In the genomic region with DNA sequence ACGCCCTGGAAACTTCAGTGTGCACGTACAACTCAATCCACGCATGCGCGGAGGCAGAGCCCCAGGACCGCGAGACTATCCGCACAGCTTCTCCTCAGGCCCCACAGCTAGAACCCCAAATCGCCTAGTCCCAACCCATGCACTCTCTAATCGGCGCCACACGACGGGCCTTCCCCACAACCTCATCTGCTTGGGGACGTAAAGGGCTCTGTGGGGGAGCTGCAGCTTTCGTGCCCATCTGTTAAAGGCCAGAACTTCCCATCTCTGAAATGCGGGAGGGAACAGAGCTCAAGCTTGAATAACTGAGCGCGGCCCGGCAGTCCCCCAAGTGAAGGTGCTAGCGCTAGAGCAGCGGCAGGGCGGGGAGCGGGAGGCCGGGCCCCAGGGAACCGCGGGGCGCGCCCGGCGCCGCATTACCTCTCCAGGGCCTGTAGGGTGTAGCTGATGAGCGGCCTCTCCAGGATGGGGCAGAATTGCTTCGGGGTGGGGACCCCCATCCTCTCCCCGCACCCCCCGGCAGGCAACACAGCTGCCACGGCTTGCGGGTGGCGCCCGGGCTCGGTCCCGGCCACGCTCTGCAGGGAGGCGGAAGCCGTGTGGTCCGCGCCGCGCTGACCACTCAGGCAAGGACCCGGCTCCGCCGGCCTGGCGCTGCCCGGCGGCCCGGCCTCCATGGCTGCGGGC, we compare ENCODE assay signal across 8 cellular contexts. TPM values are rescaled to one million over a fixed set of nuclear protein-coding genes. Genes with fewer than 3 reads are reported as not detected.
A peak's percentile ranks its signal among the peaks of the same experiment; 100 is the strongest.
DNase-seq lines count a peak whose midpoint lies in the region; ATAC-seq and FAIRE-seq lines count a peak whose summit lies in the region.

No MANE protein-coding gene starts in this region.

- in situ Hi-C loops in KBM-7 (cut with MboI; ENCODE audit: low pct_unique_long_range_greater_than_20kb, low sequenced_read_pairs): no loop called here

- peak overlapping the region; percentile 95 for H3K4me3 Mint-ChIP-seq in activated T-helper 17 cell treated with anti-CD3 and anti-CD28 coated beads, Interleukin-2, amount 50 U/mL, for 72 hours
- peak overlapping the region; percentile 82 to 99 (median 91) for H3K4me3 Mint-ChIP-seq in naive thymus-derived CD8-positive, alpha-beta T cell
- H3K4me3 Mint-ChIP-seq in stimulated activated naive B cell treated with anti-CD40 and anti-IgM and Interleukin-4, amounts not matched to agents 10 μg/mL and 1 μg/mL and 100 μg/mL, for 72 hours: peak overlapping the region; percentile 81 to 84

- POLR2A ChIA-PET in naive thymus-derived CD8-positive, alpha-beta T cell (lab: Charles Lee): interaction anchor here (0.7 to 2.1 kb wide), 10 partner anchors 10 to 876 kb away, joined by 3 to 40 read pairs (median 4); a partner anchor contains a TSS

- peak; percentile 70 for FAIRE-seq in RCC 7860 (lab: Jason Lieb, UNC)

- H3K27me3 Mint-ChIP-seq in activated T-helper 17 cell treated with anti-CD3 and anti-CD28 coated beads, Interleukin-2, amount 50 U/mL, for 72 hours: no peaks in the 10 kb centered on the region
- peaks cover 0 to 13% (median 0%) of the 10 kb centered on the region in 5 donors for H3K27me3 Mint-ChIP-seq in naive thymus-derived CD8-positive, alpha-beta T cell
- H3K27me3 Mint-ChIP-seq in stimulated activated naive B cell treated with anti-CD40 and anti-IgM and Interleukin-4, amounts not matched to agents 10 μg/mL and 1 μg/mL and 100 μg/mL, for 72 hours: peaks cover 0 to 3% of the 10 kb centered on the region in 2 donors

- peaks cover 17% of the 10 kb centered on the region for H3K4me1 Mint-ChIP-seq in activated T-helper 17 cell treated with anti-CD3 and anti-CD28 coated beads, Interleukin-2, amount 50 U/mL, for 72 hours
- H3K4me1 Mint-ChIP-seq in naive thymus-derived CD8-positive, alpha-beta T cell: peaks cover 9 to 23% (median 17%) of the 10 kb centered on the region in 4 donors
- H3K4me1 Mint-ChIP-seq in stimulated activated naive B cell treated with anti-CD40 and anti-IgM and Interleukin-4, amounts not matched to agents 10 μg/mL and 1 μg/mL and 100 μg/mL, for 72 hours: peaks cover 9 to 24% of the 10 kb centered on the region in 2 donors

- peaks cover 6% of the 10 kb centered on the region for H3K36me3 Mint-ChIP-seq in activated T-helper 17 cell treated with anti-CD3 and anti-CD28 coated beads, Interleukin-2, amount 50 U/mL, for 72 hours (ENCODE audit: low read depth)
- H3K36me3 Mint-ChIP-seq in naive thymus-derived CD8-positive, alpha-beta T cell: no peaks in the 10 kb centered on the region
- H3K36me3 Mint-ChIP-seq in stimulated activated naive B cell treated with anti-CD40 and anti-IgM and Interleukin-4, amounts not matched to agents 10 μg/mL and 1 μg/mL and 100 μg/mL, for 72 hours: no peaks in the 10 kb centered on the region

- ATAC-seq in GM21576 (IDR thresholded peaks at IDR 0.05; ENCODE audit: unreplicated experiment): peak; percentile 86
- peak; percentile 92 for ATAC-seq in activated T-helper 17 cell treated with anti-CD3 and anti-CD28 coated beads, Interleukin-2, amount 50 U/mL, for 72 hours (replicated peaks)
- ATAC-seq in naive thymus-derived CD8-positive, alpha-beta T cell: peak; percentile 90 to 92
- peak; percentile 91 for ATAC-seq in stimulated activated naive B cell treated with anti-CD40 and anti-IgM and Interleukin-4, amounts not matched to agents 10 μg/mL and 1 μg/mL and 100 μg/mL, for 72 hours (replicated peaks)

- DNase-seq in DMS153 treated with DMSO at 0.1 percent for 48 hours (lab: John Stamatoyannopoulos, UW; ENCODE audit: unreplicated experiment) (peak; percentile 89), KBM-7 (peak; percentile 91), RCC 7860 (ENCODE audit: low spot score) (peak; percentile 89), fibroblast of peridontal ligament (ENCODE audit: extremely low read depth) (peak; percentile 82)
- DNase-seq in naive thymus-derived CD8-positive, alpha-beta T cell: peak; percentile 65 to 93 (median 87)
- DNase-seq in stimulated activated naive B cell treated with anti-CD40 and anti-IgM and Interleukin-4, amounts not matched to agents 10 μg/mL and 1 μg/mL and 100 μg/mL, for 72 hours: peak; percentile 86

- peak overlapping the region; percentile 98 for H3K27ac Mint-ChIP-seq in activated T-helper 17 cell treated with anti-CD3 and anti-CD28 coated beads, Interleukin-2, amount 50 U/mL, for 72 hours
- H3K27ac Mint-ChIP-seq in naive thymus-derived CD8-positive, alpha-beta T cell: peak overlapping the region; percentile 87 to 98 (median 94)
- H3K27ac Mint-ChIP-seq in stimulated activated naive B cell treated with anti-CD40 and anti-IgM and Interleukin-4, amounts not matched to agents 10 μg/mL and 1 μg/mL and 100 μg/mL, for 72 hours: peak overlapping the region; percentile 97

- H3K9me3 Mint-ChIP-seq in activated T-helper 17 cell treated with anti-CD3 and anti-CD28 coated beads, Interleukin-2, amount 50 U/mL, for 72 hours: no peaks in the 10 kb centered on the region
- no peaks in the 10 kb centered on the region for H3K9me3 Mint-ChIP-seq in naive thymus-derived CD8-positive, alpha-beta T cell
- H3K9me3 Mint-ChIP-seq in stimulated activated naive B cell treated with anti-CD40 and anti-IgM and Interleukin-4, amounts not matched to agents 10 μg/mL and 1 μg/mL and 100 μg/mL, for 72 hours: no peaks in the 10 kb centered on the region

RNA-seq across cellular contexts. Expression of a gene that starts 0.5 kb away (rescaled TPM):
- total RNA-seq in activated T-helper 17 cell treated with anti-CD3 and anti-CD28 coated beads, Interleukin-2, amount 50 U/mL, for 72 hours: under 1 TPM; 0.65 to 0.93 TPM
- total RNA-seq in naive thymus-derived CD8-positive, alpha-beta T cell: 1 to 10 TPM; 1.6 to 1.8 TPM
- under 1 TPM; 0.10 to 0.94 (median 0.69) TPM for polyA plus RNA-seq in naive thymus-derived CD8-positive, alpha-beta T cell

RNA-seq across cellular contexts. Expression of a gene that starts 44.7 kb away (rescaled TPM):
- total RNA-seq in activated T-helper 17 cell treated with anti-CD3 and anti-CD28 coated beads, Interleukin-2, amount 50 U/mL, for 72 hours: not detected
- total RNA-seq in naive thymus-derived CD8-positive, alpha-beta T cell: not detected
- not detected for polyA plus RNA-seq in naive thymus-derived CD8-positive, alpha-beta T cell

Comparison
In these comparisons a context has a peak if more than half of its experiments do, and no peak if none do; other contexts are left out.
1. Peak in every context shown above with its lines: DNase-seq and ATAC-seq.